ENCODE assay signal across 10 cellular contexts in genomic region chr2:60818272-60818671, GRCh38.
A peak's percentile ranks its signal among the peaks of the same experiment; 100 is the strongest.
DNase-seq lines count a peak whose midpoint lies in the region; ATAC-seq, FAIRE-seq and TF ChIP-seq lines count a peak whose summit lies in the region.
"Had no signal": no experiment of that assay in that cellular context is flagged by ENCODE, and none has a peak within 500 bp of the region (broad histone marks: within the 10 kb centered on the region; RNA-seq: fewer than 3 reads in every experiment).

No MANE protein-coding gene starts in this region.

- no peak for TF ChIP-seq POLR2A in HepG2 (IDR thresholded peaks at IDR 0.05; ENCODE audit: insufficient read depth in 1 of 2, low read depth in 2 of 2, low read length in 2 of 2)

- H3K27ac ChIP-seq in HepG2 (ENCODE audit: extremely low read length, insufficient read depth, low read length): no peak overlapping the region
- H3K27ac ChIP-seq in dorsolateral prefrontal cortex: no peak overlapping the region
- H3K27ac ChIP-seq: C4-2B had no signal

- in situ Hi-C loops in HepG2 (cut with HindIII; ENCODE audit: extremely low pct_ligation_motif_present, low pct_unique_long_range_greater_than_20kb): no loop called here

- 11% methylated on average over 4 of the region's 4 CpGs for WGBS in HepG2 (ENCODE audit: low lambda C conversion rate)

- peak; percentile 30 for DNase-seq in stimulated activated naive CD4-positive, alpha-beta T cell treated with Interleukin-2 at 50 U/mL for 16 hours (lab: John Stamatoyannopoulos, UW)
- no peak for DNase-seq in stimulated activated naive CD4-positive, alpha-beta T cell (lab: John Stamatoyannopoulos, UW)
- DNase-seq in activated T-cell treated with anti-CD3 and anti-CD28 coated beads, Interleukin-2, amount 50 U/mL, for 1 hour: peak; percentile 53
- DNase-seq in HepG2 (ENCODE audit: low spot score): peak; percentile 31
- DNase-seq in SKM-1 treated with dmso at 0.1 percent for 144 hours (lab: John Stamatoyannopoulos, UW; ENCODE audit: unreplicated experiment): no peak
- no peak for DNase-seq in dorsolateral prefrontal cortex
- DNase-seq in kidney glomerular epithelial cell (lab: John Stamatoyannopoulos, UW): no peak

- no peak overlapping the region for H2AFZ ChIP-seq in HepG2 (ENCODE audit: low read length)

- H3K27me3 ChIP-seq in HepG2 (ENCODE audit: control insufficient read depth in 1 of 2, insufficient read depth in 2 of 2, low read length in 2 of 2) (peaks cover 0 to 54% of the 10 kb centered on the region in 2 experiments), dorsolateral prefrontal cortex (no peaks in the 10 kb centered on the region)

- FAIRE-seq in HepG2 (lab: Jason Lieb, UNC): no peak
- FAIRE-seq: astrocyte had no signal

- intact Hi-C loops in HepG2 (cut with micrococcal nuclease; ENCODE audit: unreplicated experiment) (no loop called here), dorsolateral prefrontal cortex (cut with DNase I) (no loop called here)

- no peaks in the 10 kb centered on the region for H3K79me2 ChIP-seq in HepG2 (ENCODE audit: insufficient read depth, low read length)

- POLR2A ChIA-PET in HepG2 (lab: Yijun Ruan, JAX): interaction anchor here (0.8 to 1.4 kb wide), 2 partner anchors 63 kb away, joined by 3 read pairs; partner anchors contain the start of genes PAPOLG and REL

- ATAC-seq in HepG2: peak; percentile 57
- ATAC-seq in GM21390 (IDR thresholded peaks at IDR 0.05; ENCODE audit: unreplicated experiment): no peak

- TF ChIP-seq CTCF in HepG2 (CRISPR knock-in tag; IDR thresholded peaks at IDR 0.05) (peak; percentile 35), dorsolateral prefrontal cortex (IDR thresholded peaks at IDR 0.05 in 54 of 56, conservative IDR thresholded peaks at IDR 0.05 in 2 of 56; ENCODE audit: low read depth in 1 of 56, partially characterized antibody in 56 of 56) (no peak)

- no peak overlapping the region for H3K9ac ChIP-seq in HepG2 (ENCODE audit: insufficient read depth, low read depth, low read length)

- TF ChIP-seq EP300 in HepG2 (IDR thresholded peaks at IDR 0.05; ENCODE audit: low read depth in 2 of 2, low read length in 2 of 2) (no peak), HepG2 (CRISPR knock-in tag; IDR thresholded peaks at IDR 0.05; ENCODE audit: borderline replicate concordance) (no peak)

- H3K9me3 ChIP-seq in HepG2 (ENCODE audit: low read length): no peaks in the 10 kb centered on the region

- no peaks in the 10 kb centered on the region for H4K20me1 ChIP-seq in HepG2 (ENCODE audit: insufficient read depth, low read length)

- H3K4me3 ChIP-seq in HepG2 (replicated peaks in 1 of 3; ENCODE audit: insufficient read depth in 1 of 3, low read depth in 2 of 3, low read length in 3 of 3) (no peak overlapping the region), dorsolateral prefrontal cortex (no peak overlapping the region)

- H3K4me2 ChIP-seq in HepG2 (ENCODE audit: low read depth, low read length): no peak overlapping the region

- no peak for TF ChIP-seq RAD21 in HepG2 (CRISPR knock-in tag; IDR thresholded peaks at IDR 0.05)

- no TSS peak for BruUV-seq in HepG2 (replicated peaks; lab: Mats Ljungman, UMichigan)

- H3K36me3 ChIP-seq in HepG2 (replicated peaks in 1 of 2; ENCODE audit: control insufficient read depth in 1 of 2, insufficient read depth in 2 of 2, low read length in 2 of 2): no peaks in the 10 kb centered on the region

- H3K4me1 ChIP-seq in HepG2 (ENCODE audit: insufficient read depth, low read length): peaks cover 9% of the 10 kb centered on the region; the same call in 1 of the 2 replicates

- CTCF ChIA-PET in HepG2 (lab: Yijun Ruan, JAX; ENCODE audit: low intra/inter-chr PET ratio, low total read pairs): no interaction called here

TF ChIP-seq in HepG2, 621 proteins besides CTCF, POLR2A, EP300 and RAD21:
- TF ChIP-seq ZNF17 (CRISPR knock-in tag; IDR thresholded peaks at IDR 0.05): no peak
- TF ChIP-seq STAG1 (CRISPR knock-in tag; IDR thresholded peaks at IDR 0.05): 0 out of 2 replicates have a peak, but pooled peaks have one; percentile 32
- TF ChIP-seq JUN (CRISPR knock-in tag; IDR thresholded peaks at IDR 0.05): 0 out of 2 replicates have a peak, but pooled peaks have one; percentile 47
- peak; percentile 76 for TF ChIP-seq FOSL2 (CRISPR knock-in tag; IDR thresholded peaks at IDR 0.05)
- peak; percentile 66; the same call in 1 of the 2 replicates for TF ChIP-seq CREB1 (IDR thresholded peaks at IDR 0.05)
- no peak for TF ChIP-seq CREB1 (CRISPR knock-in tag; IDR thresholded peaks at IDR 0.05)
- no peak for TF ChIP-seq TP53 (CRISPR knock-in tag; conservative IDR thresholded peaks at IDR 0.05)
- TF ChIP-seq MXI1 (IDR thresholded peaks at IDR 0.05; ENCODE audit: borderline replicate concordance, low read depth, low read length): no peak
- no peak for TF ChIP-seq DR1 (CRISPR knock-in tag; IDR thresholded peaks at IDR 0.05)
- no peak for TF ChIP-seq MTERF4 (CRISPR knock-in tag; IDR thresholded peaks at IDR 0.05)
- no peak for TF ChIP-seq ZNF12 (CRISPR knock-in tag; IDR thresholded peaks at IDR 0.05)
- no peak for TF ChIP-seq ZNF407 (CRISPR knock-in tag; IDR thresholded peaks at IDR 0.05; ENCODE audit: not compliant biosample characterization)
- TF ChIP-seq SMC3 (IDR thresholded peaks at IDR 0.05; ENCODE audit: low read length): peak; percentile 4; the same call in 1 of the 2 replicates

Comparison
In these comparisons a context has a peak if more than half of its experiments do, and no peak if none do; other contexts are left out.
1. DNase-seq: peak in stimulated activated naive CD4-positive, alpha-beta T cell treated with Interleukin-2 at 50 U/mL for 16 hours (single experiment), activated T-cell treated with anti-CD3 and anti-CD28 coated beads, Interleukin-2, amount 50 U/mL, for 1 hour (single experiment) and HepG2 (single experiment); none in stimulated activated naive CD4-positive, alpha-beta T cell (0 of 6), SKM-1 treated with dmso at 0.1 percent for 144 hours (single experiment), dorsolateral prefrontal cortex (0 of 10) and kidney glomerular epithelial cell (single experiment).